Comparison of ENCODE assay signal across 20 cellular contexts in genomic region chr7:112575864-112576263, GRCh38.
"Had no signal": no experiment of that assay in that cellular context is flagged by ENCODE, and none has a peak within 500 bp of the region (broad histone marks: within the 10 kb centered on the region; RNA-seq: fewer than 3 reads in every experiment).

No MANE protein-coding gene starts in this region.

- ATAC-seq: activated CD8-positive, alpha-beta memory T cell treated with anti-CD3 and anti-CD28 coated beads, Interleukin-2, amount 10 ng/mL, durations not matched to agents 7 days and 5 days; activated T-helper 17 cell treated with anti-CD3 and anti-CD28 coated beads, Interleukin-2, amount 50 U/mL, for 72 hours; body of pancreas; stimulated activated effector memory CD8-positive, alpha-beta T cell treated with anti-CD3 and anti-CD28 coated beads, Interleukin-12 subunit alpha, Interleukin-12 subunit beta, amount 100 ng/mL, for 72 hours; upper lobe of right lung; WTC11 had no signal

- H3K27me3 ChIP-seq: body of pancreas, esophagus squamous epithelium, testis, upper lobe of right lung had no signal

- H3K4me1 ChIP-seq: testis, upper lobe of right lung had no signal

- DNase-seq: activated CD4-positive, alpha-beta memory T cell treated with anti-CD3 and anti-CD28 coated beads, Interleukin-2, amount 10 ng/mL, durations not matched to agents 7 days and 5 days; activated CD4-positive, alpha-beta T cell treated with anti-CD3 and anti-CD28 coated beads for 48 hours; activated CD8-positive, alpha-beta memory T cell treated with anti-CD3 and anti-CD28 coated beads, Interleukin-2, amount 10 ng/mL, durations not matched to agents 7 days and 5 days; activated naive CD4-positive, alpha-beta T cell treated with Interleukin-2 at 50 U/mL for 16 hours; activated naive CD8-positive, alpha-beta T cell treated with anti-CD3 and anti-CD28 coated beads, Interleukin-2, amount 10 ng/mL, durations not matched to agents 7 days and 5 days; amygdala; body of pancreas; esophagus squamous epithelium; hippocampal formation; midbrain; occipital lobe; retina; stimulated activated CD4-positive, alpha-beta T cell treated with anti-CD3 and anti-CD28 coated beads, Interleukin-4, amount 100 ng/mL, for 1 hour; SW 1271; testis; upper lobe of right lung had no signal

- H3K27ac ChIP-seq: body of pancreas, coronary artery, esophagus squamous epithelium, testis, upper lobe of right lung had no signal
